In the genomic region with DNA sequence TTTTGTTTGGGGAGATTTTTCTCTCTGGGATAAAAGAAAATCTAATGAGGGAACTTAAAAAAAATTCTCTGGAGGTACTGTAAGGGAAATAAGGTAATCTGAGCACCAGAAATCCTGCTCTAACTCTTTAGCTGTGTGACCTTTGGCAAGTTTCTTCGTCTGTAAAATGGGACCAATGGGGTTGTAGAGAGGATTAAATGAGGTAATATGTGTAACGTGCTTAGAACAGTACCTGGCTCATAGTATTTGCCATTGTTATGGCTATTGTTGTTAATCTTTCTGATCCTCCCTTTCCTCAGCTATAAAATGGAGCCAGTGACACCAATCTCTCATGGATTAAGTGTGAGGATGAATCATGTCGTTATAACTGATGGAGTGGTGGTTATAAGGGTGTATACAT, we compare ENCODE assay signal across 17 cellular contexts. TPM values are rescaled to one million over a fixed set of nuclear protein-coding genes. Genes with fewer than 3 reads are reported as not detected.
DNase-seq lines count a peak whose midpoint lies in the region; ATAC-seq and TF ChIP-seq lines count a peak whose summit lies in the region.
"Had no signal": no experiment of that assay in that cellular context is flagged by ENCODE, and none has a peak within 500 bp of the region (broad histone marks: within the 10 kb centered on the region; RNA-seq: fewer than 3 reads in every experiment).

No MANE protein-coding gene starts in this region.

- H3K27ac ChIP-seq in ectodermal cell (ENCODE audit: insufficient read depth, low read depth, low read length, poor library complexity, severe bottlenecking) (peak overlapping the region; percentile 87), hepatocyte (no peak overlapping the region)

- no peak overlapping the region for H2AFZ ChIP-seq in hepatocyte

- no peaks in the 10 kb centered on the region for H3K9me2 ChIP-seq in hepatocyte (replicated peaks; ENCODE audit: insufficient read depth)

- WGBS in ectodermal cell, 2 experiments = 94 to 98% methylated on average over 3 of the region's 3 CpGs
- WGBS in hepatocyte (ENCODE audit: low lambda C conversion rate, missing lambda C conversion rate) = 84% methylated on average over 3 of the region's 3 CpGs

- no peaks in the 10 kb centered on the region for H3K79me2 ChIP-seq in hepatocyte

- peak overlapping the region; percentile 96 for H3K27ac Mint-ChIP-seq in neural crest cell (ENCODE audit: unreplicated experiment)
- H3K27ac Mint-ChIP-seq: CD14-positive monocyte; CD8-positive, alpha-beta T cell; H9; IgD-negative memory B cell had no signal

- H3K4me1 ChIP-seq in ectodermal cell (ENCODE audit: control insufficient read depth, insufficient read depth, low read length) (peaks cover 56% of the 10 kb centered on the region), hepatocyte (ENCODE audit: insufficient read depth) (no peaks in the 10 kb centered on the region)

- H3K36me3 Mint-ChIP-seq in neural crest cell (ENCODE audit: low read depth) = no peaks in the 10 kb centered on the region
- H3K36me3 Mint-ChIP-seq: CD14-positive monocyte; CD8-positive, alpha-beta T cell; IgD-negative memory B cell had no signal

- H3K4me2 ChIP-seq in hepatocyte = no peak overlapping the region

- no peaks in the 10 kb centered on the region for H4K20me1 ChIP-seq in hepatocyte (ENCODE audit: insufficient read depth, poor library complexity, severe bottlenecking)

- H3K27me3 ChIP-seq in ectodermal cell (ENCODE audit: control insufficient read depth, insufficient read depth, low read length, poor library complexity, severe bottlenecking) (no peaks in the 10 kb centered on the region), hepatocyte (no peaks in the 10 kb centered on the region)
- H3K27me3 ChIP-seq: BE2C had no signal

- peak overlapping the region; percentile 72 for H3K4me3 Mint-ChIP-seq in neural crest cell
- H3K4me3 Mint-ChIP-seq: CD14-positive monocyte; CD8-positive, alpha-beta T cell; IgD-negative memory B cell had no signal

- ATAC-seq in HG02973 (IDR thresholded peaks at IDR 0.05; ENCODE audit: unreplicated experiment) = no peak
- ATAC-seq: CD8-positive, alpha-beta T cell had no signal

- H3K36me3 ChIP-seq in ectodermal cell (ENCODE audit: control insufficient read depth, insufficient read depth, low read length) (no peaks in the 10 kb centered on the region), hepatocyte (replicated peaks; ENCODE audit: insufficient read depth, low read depth) (no peaks in the 10 kb centered on the region)
- H3K36me3 ChIP-seq: BE2C had no signal

- no peaks in the 10 kb centered on the region for H3K9me3 ChIP-seq in ectodermal cell (ENCODE audit: control insufficient read depth, low read length)
- H3K9me3 ChIP-seq in hepatocyte (ENCODE audit: low read depth) = no peaks in the 10 kb centered on the region
- H3K9me3 ChIP-seq: BE2C, Caco-2 had no signal

- H3K9me3 Mint-ChIP-seq in neural crest cell = no peaks in the 10 kb centered on the region
- H3K9me3 Mint-ChIP-seq: CD14-positive monocyte; CD8-positive, alpha-beta T cell; H9; IgD-negative memory B cell had no signal

- in situ Hi-C loops in GM13976 (cut with MboI; ENCODE audit: low sequenced_read_pairs, unreplicated experiment) = loop anchor here (10.0 kb wide), 1 partner anchor 127 kb away; no protein-coding TSS in a partner anchor

- peaks cover 71% of the 10 kb centered on the region for H3K4me1 Mint-ChIP-seq in neural crest cell

- no peak overlapping the region for H3K4me3 ChIP-seq in ectodermal cell (ENCODE audit: insufficient read depth, low read depth, low read length)
- H3K4me3 ChIP-seq in hepatocyte = no peak overlapping the region

- H3K27me3 Mint-ChIP-seq in neural crest cell (ENCODE audit: low read depth) = no peaks in the 10 kb centered on the region

- TF ChIP-seq CTCF in neural crest cell (conservative IDR thresholded peaks at IDR 0.05) = no peak
- no peak for TF ChIP-seq CTCF in GM13976 (IDR thresholded peaks at IDR 0.05; ENCODE audit: borderline replicate concordance, control extremely low read depth, extremely low read depth, insufficient read depth, missing control alignments)
- no peak for TF ChIP-seq CTCF in hepatocyte (IDR thresholded peaks at IDR 0.05; ENCODE audit: poor library complexity)

- DNase-seq in NCI-H69 (lab: John Stamatoyannopoulos, UW) = peak; percentile 39
- no peak for DNase-seq in neural crest cell (ENCODE audit: low read depth, low spot score)
- no peak for DNase-seq in effector CD8-positive, alpha-beta T cell (lab: John Stamatoyannopoulos, UW)
- DNase-seq in GM13976 (ENCODE audit: low spot score) = no peak
- DNase-seq in hepatocyte (ENCODE audit: low spot score) = no peak
- DNase-seq: BE2C; Caco-2; CD8-positive, alpha-beta T cell; DMS53; GF-D8; GOT3; H9 had no signal

RNA-seq across cellular contexts. Expression of a gene that starts 0.8 kb away (rescaled TPM):
- 32.2 TPM for polyA plus RNA-seq in ectodermal cell (2013, experiment 1 of 4)
- 47.6 TPM for polyA plus RNA-seq in ectodermal cell (2013, experiment 2 of 4)
- 23.0 TPM for polyA plus RNA-seq in ectodermal cell (2013, experiment 3 of 4)
- polyA plus RNA-seq in ectodermal cell (2013, experiment 4 of 4) = 26.3 TPM
- 46.6 and 46.7 TPM in 2 replicates for total RNA-seq in neural crest cell
- 0.28 and 0.40 TPM in 2 replicates for total RNA-seq in hepatocyte
- 1.6 and 1.7 TPM in 2 replicates for polyA plus RNA-seq in hepatocyte
- total RNA-seq: Caco-2; CD8-positive, alpha-beta T cell; HT1080 had no signal
- polyA plus RNA-seq: CD14-positive monocyte had no signal

RNA-seq across cellular contexts. Expression of a gene that starts 36.0 kb away (rescaled TPM):
- 63.0 TPM for polyA plus RNA-seq in ectodermal cell (2013, experiment 1 of 4)
- polyA plus RNA-seq in ectodermal cell (2013, experiment 2 of 4) = 68.3 TPM
- polyA plus RNA-seq in ectodermal cell (2013, experiment 3 of 4) = 42.8 TPM
- 44.3 TPM for polyA plus RNA-seq in ectodermal cell (2013, experiment 4 of 4)
- total RNA-seq in neural crest cell (14.7 and 15.4 TPM in 2 replicates), hepatocyte (12.6 and 13.4 TPM in 2 replicates)
- polyA plus RNA-seq in hepatocyte = 20.7 and 22.5 TPM in 2 replicates

Comparison
In these comparisons a context has a peak if more than half of its experiments do, and no peak if none do; other contexts are left out.
1. RNA of a gene that starts 0.8 kb away (total RNA-seq): 46.6 to 46.7 TPM in neural crest cell; 0.28 to 0.40 TPM in hepatocyte; every median in the first group is over 10 times any median in the second.